1 cellular context compared by ENCODE assay signal in genomic region chr4:140523370-140523856, GRCh38.
TF ChIP-seq lines count a peak whose summit lies in the region.

No MANE protein-coding gene starts in this region.

TF ChIP-seq in IMR-90, 13 proteins besides CTCF, POLR2A, EP300 and RAD21 (continued from another document):
- TF ChIP-seq, protein P1, sequence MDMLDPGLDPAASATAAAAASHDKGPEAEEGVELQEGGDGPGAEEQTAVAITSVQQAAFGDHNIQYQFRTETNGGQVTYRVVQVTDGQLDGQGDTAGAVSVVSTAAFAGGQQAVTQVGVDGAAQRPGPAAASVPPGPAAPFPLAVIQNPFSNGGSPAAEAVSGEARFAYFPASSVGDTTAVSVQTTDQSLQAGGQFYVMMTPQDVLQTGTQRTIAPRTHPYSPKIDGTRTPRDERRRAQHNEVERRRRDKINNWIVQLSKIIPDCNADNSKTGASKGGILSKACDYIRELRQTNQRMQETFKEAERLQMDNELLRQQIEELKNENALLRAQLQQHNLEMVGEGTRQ (IDR thresholded peaks at IDR 0.05; ENCODE audit: low read depth, low read length): no peak
- TF ChIP-seq MXI1 (IDR thresholded peaks at IDR 0.05; ENCODE audit: borderline replicate concordance, low read depth, low read length) (no peak), NFE2L2 (IDR thresholded peaks at IDR 0.05; ENCODE audit: low read depth, low read length) (no peak)
